22 cellular contexts compared by ENCODE assay signal in genomic region chr21:27391990-27392389, GRCh38.
"Had no signal": no experiment of that assay in that cellular context is flagged by ENCODE, and none has a peak within 500 bp of the region (broad histone marks: within the 10 kb centered on the region; RNA-seq: fewer than 3 reads in every experiment).

No MANE protein-coding gene starts in this region.

- FAIRE-seq: small intestine had no signal

- ATAC-seq: left colon, left ventricle myocardium superior had no signal

- H3K79me2 ChIP-seq: hepatocyte had no signal

- H3K4me1 ChIP-seq: stomach, uterus had no signal

- H3K9me3 Mint-ChIP-seq: nephron progenitor cell, type B pancreatic cell had no signal

- H3K27me3 Mint-ChIP-seq: type B pancreatic cell had no signal

- H3K4me2 ChIP-seq: hepatocyte had no signal

- H2AFZ ChIP-seq: hepatocyte had no signal

- H3K4me1 Mint-ChIP-seq: nephron progenitor cell had no signal

- H3K36me3 ChIP-seq: neutrophil, stomach, thoracic aorta, uterus had no signal

- H3K4me3 Mint-ChIP-seq: nephron progenitor cell, type B pancreatic cell had no signal

- H3K27ac Mint-ChIP-seq: nephron progenitor cell, type B pancreatic cell had no signal

- H3K4me3 ChIP-seq: dorsolateral prefrontal cortex, hepatocyte, lung, stomach, thoracic aorta, uterus had no signal

- DNase-seq: cortex of kidney; dorsolateral prefrontal cortex; effector CD8-positive, alpha-beta T cell; foreskin melanocyte; head of caudate nucleus; left colon; left ventricle myocardium superior; mesenchymal stem cell; midbrain; nephron progenitor cell; posterior cingulate gyrus; small intestine; stimulated activated CD4-positive, alpha-beta T cell treated with anti-CD3 and anti-CD28 coated beads, Interleukin-12 subunit alpha, Interleukin-12 subunit beta, amount 100 ng/mL, for 4 hours; stimulated activated naive CD4-positive, alpha-beta T cell; stomach; substantia nigra; uterus had no signal

- H3K27ac ChIP-seq: dorsolateral prefrontal cortex, hepatocyte, neutrophil, stomach, thoracic aorta, uterus had no signal

- H3K27me3 ChIP-seq: dorsolateral prefrontal cortex, hepatocyte, neutrophil, stomach, uterus had no signal

- H3K9me3 ChIP-seq: neutrophil, stomach, thoracic aorta, uterus had no signal
